Comparison of ENCODE assay signal across 8 cellular contexts in the genomic region with DNA sequence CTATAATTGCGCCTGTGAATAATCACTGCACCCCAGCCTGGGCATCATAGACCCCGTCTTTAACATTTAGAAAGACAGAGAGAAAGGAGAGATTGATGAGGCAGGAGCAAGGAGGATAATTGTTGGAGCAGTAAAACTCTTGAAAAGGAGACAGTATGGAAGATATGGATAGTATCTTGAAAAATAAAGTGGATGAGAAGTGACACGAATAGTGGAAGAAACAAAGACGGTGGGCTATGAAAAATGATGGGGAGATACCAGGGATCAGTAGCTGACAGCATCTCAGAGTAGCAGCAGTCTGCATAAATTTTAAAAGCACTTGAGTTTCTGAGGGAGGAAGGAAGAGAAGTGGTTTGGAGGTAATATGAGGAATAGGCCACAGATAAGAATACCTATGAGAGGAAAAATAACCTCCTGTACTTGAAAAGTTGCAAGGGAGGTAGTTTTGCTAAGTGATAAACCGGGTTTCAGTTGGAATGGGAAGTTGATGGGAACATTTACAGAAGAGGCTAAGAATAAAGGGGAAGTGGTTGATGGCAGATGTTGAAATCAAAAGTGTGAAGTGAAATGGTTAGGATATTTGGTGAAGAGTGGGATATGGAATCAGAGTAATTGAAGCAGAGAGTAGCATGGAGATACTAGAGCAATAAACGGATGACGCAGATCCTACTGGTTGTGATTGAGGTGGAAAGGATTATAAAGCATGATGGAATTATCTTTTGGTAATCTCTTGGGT. TPM values are rescaled to one million over a fixed set of nuclear protein-coding genes. Genes with fewer than 3 reads are reported as not detected.
DNase-seq lines count a peak whose midpoint lies in the region; ATAC-seq and TF ChIP-seq lines count a peak whose summit lies in the region.

No MANE protein-coding gene starts in this region.

- H3K36me3 Mint-ChIP-seq in GM23338 (ENCODE audit: low read depth) (no peaks in the 10 kb centered on the region), T-helper 17 cell (ENCODE audit: low read depth) (no peaks in the 10 kb centered on the region)

- H2AFZ ChIP-seq in GM23338 (peak overlapping the region; percentile 60), mesenchymal stem cell (ENCODE audit: low read depth, low read length) (no peak overlapping the region)

- no peak overlapping the region for H2BK15ac ChIP-seq in mesenchymal stem cell (ENCODE audit: low read depth, poor library complexity, severe bottlenecking)

- H3K9me2 ChIP-seq in GM23338 (ENCODE audit: insufficient read depth) = no peaks in the 10 kb centered on the region

- H3K27ac ChIP-seq in GM23338 (ENCODE audit: low read depth) = no peak overlapping the region
- H3K27ac ChIP-seq in mesenchymal stem cell (ENCODE audit: low read length, poor library complexity, severe bottlenecking) = no peak overlapping the region

- no peaks in the 10 kb centered on the region for H3K27me3 ChIP-seq in GM23338 (ENCODE audit: insufficient read depth)
- no peaks in the 10 kb centered on the region for H3K27me3 ChIP-seq in mesenchymal stem cell (ENCODE audit: control insufficient read depth in 1 of 2, insufficient read depth in 1 of 2, low read length in 2 of 2)

- H3K4me3 ChIP-seq in GM23338 (no peak overlapping the region), mesenchymal stem cell (ENCODE audit: insufficient read depth in 1 of 2, low read depth in 1 of 2, low read length in 2 of 2) (no peak overlapping the region)

- no peaks in the 10 kb centered on the region for H3K79me1 ChIP-seq in mesenchymal stem cell (replicated peaks; ENCODE audit: low read length, poor library complexity, severe bottlenecking)

- H3K27ac Mint-ChIP-seq in GM23338 (no peak overlapping the region), T-helper 17 cell (no peak overlapping the region)

- H3K4me1 Mint-ChIP-seq in GM23338 (peaks cover 17% of the 10 kb centered on the region), T-helper 17 cell (peaks cover 23% of the 10 kb centered on the region)

- no peaks in the 10 kb centered on the region for H3K9me3 Mint-ChIP-seq in GM23338

- no peak overlapping the region for H3K18ac ChIP-seq in mesenchymal stem cell (ENCODE audit: low read depth in 1 of 2, low read length in 2 of 2)

- H2AK5ac ChIP-seq in mesenchymal stem cell (ENCODE audit: low read length, severe bottlenecking) = no peak overlapping the region

- no peak overlapping the region for H2BK12ac ChIP-seq in mesenchymal stem cell (ENCODE audit: low read length in 2 of 2)

- WGBS in mesenchymal stem cell = 92% methylated on average over 7 of the region's 7 CpGs

- H2BK120ac ChIP-seq in mesenchymal stem cell (ENCODE audit: low read depth, low read length) = no peak overlapping the region

- peak overlapping the region; percentile 32 for H3K4me3 Mint-ChIP-seq in GM23338
- H3K4me3 Mint-ChIP-seq in T-helper 17 cell = peak overlapping the region; percentile 79

- no peak overlapping the region for H3K14ac ChIP-seq in mesenchymal stem cell (ENCODE audit: low read length in 2 of 2)

- H4K8ac ChIP-seq in mesenchymal stem cell (ENCODE audit: low read length) = no peak overlapping the region

- no peaks in the 10 kb centered on the region for H3F3A ChIP-seq in GM23338 (replicated peaks; ENCODE audit: low read depth)

- no peak overlapping the region for H3K4ac ChIP-seq in mesenchymal stem cell (ENCODE audit: low read depth in 1 of 2, low read length in 2 of 2)

- no peak for ATAC-seq in GM23338
- ATAC-seq in T-helper 17 cell = no peak
- no peak for ATAC-seq in GM19467 (IDR thresholded peaks at IDR 0.05; ENCODE audit: unreplicated experiment)
- ATAC-seq in HG03457 (IDR thresholded peaks at IDR 0.05; ENCODE audit: unreplicated experiment) = no peak

- no peak for TF ChIP-seq CTCF in GM23338 (conservative IDR thresholded peaks at IDR 0.05; ENCODE audit: low read depth in 2 of 2)

- H3K4me2 ChIP-seq in GM23338 (peak overlapping the region; percentile 78; the same call in 1 of the 2 replicates), mesenchymal stem cell (ENCODE audit: low read length, poor library complexity, severe bottlenecking) (no peak overlapping the region)

- H3K9ac ChIP-seq in mesenchymal stem cell (ENCODE audit: low read length) = peak overlapping the region; percentile 93

- H3K36me3 ChIP-seq in GM23338 (ENCODE audit: insufficient read depth) (no peaks in the 10 kb centered on the region), mesenchymal stem cell (ENCODE audit: control insufficient read depth in 1 of 2, insufficient read depth in 2 of 2, low read depth in 1 of 2, low read length in 2 of 2) (no peaks in the 10 kb centered on the region)

- H3K9me3 ChIP-seq in T-helper 17 cell (ENCODE audit: control insufficient read depth, low read length, poor library complexity, severe bottlenecking) (no peaks in the 10 kb centered on the region), mesenchymal stem cell (ENCODE audit: control insufficient read depth, low read length) (no peaks in the 10 kb centered on the region)

- peaks cover 26% of the 10 kb centered on the region for H3K79me2 ChIP-seq in GM23338 (replicated peaks; ENCODE audit: insufficient read depth)

- no peaks in the 10 kb centered on the region; the same call in 1 of the 2 replicates for H4K20me1 ChIP-seq in GM23338 (replicated peaks; ENCODE audit: insufficient read depth)

- peak; percentile 38 for DNase-seq in Ammon's horn (ENCODE audit: low spot score)
- no peak for DNase-seq in GM23338 (ENCODE audit: low spot score)
- no peak for DNase-seq in T-helper 17 cell
- DNase-seq in mesenchymal stem cell = no peak
- no peak for DNase-seq in stimulated activated CD4-positive, alpha-beta T cell treated with anti-CD3 and anti-CD28 coated beads, Interleukin-2, amount 100 ng/mL, for 24 hours
- no peak for DNase-seq in stimulated activated CD4-positive, alpha-beta T cell treated with anti-CD3 and anti-CD28 coated beads, Interleukin-1b, Interleukin-23, amount 100 ng/mL, for 48 hours

- H3K23ac ChIP-seq in mesenchymal stem cell (ENCODE audit: low read length in 2 of 2) = no peak overlapping the region

- no peak overlapping the region for H4K91ac ChIP-seq in mesenchymal stem cell (ENCODE audit: low read length)

- H3K27me3 Mint-ChIP-seq in GM23338 (ENCODE audit: insufficient read depth, low read depth, poor library complexity) (peaks cover 14% of the 10 kb centered on the region), T-helper 17 cell (no peaks in the 10 kb centered on the region)

- H3K4me1 ChIP-seq in GM23338 (ENCODE audit: insufficient read depth) = peaks cover 5% of the 10 kb centered on the region; the same call in 1 of the 2 replicates
- no peaks in the 10 kb centered on the region for H3K4me1 ChIP-seq in mesenchymal stem cell (ENCODE audit: control insufficient read depth, insufficient read depth, low read depth, low read length)

- no peak overlapping the region for H2BK5ac ChIP-seq in mesenchymal stem cell (ENCODE audit: low read depth, low read length, poor library complexity, severe bottlenecking)

TF ChIP-seq in GM23338, 12 proteins besides CTCF, POLR2A, EP300 and RAD21 (continues in another document):
- TF ChIP-seq STAT1 (IDR thresholded peaks at IDR 0.05; ENCODE audit: unreplicated experiment) = no peak

RNA-seq across cellular contexts. Expression of a gene that starts 1.8 kb away (rescaled TPM):
- total RNA-seq in GM23338 (2014; rRNA removed; shearing (Covaris generic)) = 13.3 and 13.7 TPM in 2 replicates
- polyA plus RNA-seq in GM23338 (2016; fragmentation: Nextera tagmentation; extraction: Ambion mirVana) = 7.8 and 7.9 TPM in 2 replicates
- 10 to 100 TPM; 20.0 to 24.5 TPM for total RNA-seq in T-helper 17 cell
- polyA plus RNA-seq in mesenchymal stem cell (2013, experiment 1 of 2) = 10.7 TPM
- 10.7 TPM for polyA plus RNA-seq in mesenchymal stem cell (2013, experiment 2 of 2)
